In genomic region chr3:16800361-16800760, GRCh38 we compare ENCODE assay signal across 18 cellular contexts.
DNase-seq lines count a peak whose midpoint lies in the region; ATAC-seq and TF ChIP-seq lines count a peak whose summit lies in the region.
"Had no signal": no experiment of that assay in that cellular context is flagged by ENCODE, and none has a peak within 500 bp of the region (broad histone marks: within the 10 kb centered on the region; RNA-seq: fewer than 3 reads in every experiment).

No MANE protein-coding gene starts in this region.

- H3K27me3 Mint-ChIP-seq in activated naive CD8-positive, alpha-beta T cell treated with anti-CD3 and anti-CD28 coated beads for 36 hours = no peaks in the 10 kb centered on the region
- peaks cover 2% of the 10 kb centered on the region for H3K27me3 Mint-ChIP-seq in activated naive CD8-positive, alpha-beta T cell treated with anti-CD3 and anti-CD28 coated beads, Interleukin-2, amount 50 U/mL, for 24 hours
- H3K27me3 Mint-ChIP-seq in mesothelial cell of epicardium (ENCODE audit: low read depth) = no peaks in the 10 kb centered on the region

- peaks cover 35% of the 10 kb centered on the region for H3K4me1 Mint-ChIP-seq in activated naive CD8-positive, alpha-beta T cell treated with anti-CD3 and anti-CD28 coated beads for 36 hours
- H3K4me1 Mint-ChIP-seq in activated naive CD8-positive, alpha-beta T cell treated with anti-CD3 and anti-CD28 coated beads, Interleukin-2, amount 50 U/mL, for 24 hours = peaks cover 47% of the 10 kb centered on the region
- H3K4me1 Mint-ChIP-seq in mesothelial cell of epicardium = no peaks in the 10 kb centered on the region

- no peak for ATAC-seq in activated naive CD8-positive, alpha-beta T cell treated with anti-CD3 and anti-CD28 coated beads, Interleukin-2, amount 50 U/mL, for 24 hours
- ATAC-seq in HG03521 (IDR thresholded peaks at IDR 0.05; ENCODE audit: unreplicated experiment) (no peak), HG03342 (IDR thresholded peaks at IDR 0.05; ENCODE audit: unreplicated experiment) (no peak)
- ATAC-seq: foreskin keratinocyte, psoas muscle had no signal

- intact Hi-C loops in OCI-LY7 (cut with micrococcal nuclease; ENCODE audit: unreplicated experiment) = no loop called here

- peaks cover 37% of the 10 kb centered on the region for H3K4me1 ChIP-seq in OCI-LY7 (ENCODE audit: insufficient read depth, low read length, poor library complexity, severe bottlenecking)
- H3K4me1 ChIP-seq: foreskin keratinocyte had no signal

- H3K9me2 ChIP-seq in OCI-LY7 (ENCODE audit: insufficient read depth, low read length) = no peaks in the 10 kb centered on the region

- CTCF ChIA-PET in OCI-LY7 (lab: Charles Lee; ENCODE audit: unreplicated experiment) = no interaction called here

- no peak overlapping the region for H3K27ac ChIP-seq in OCI-LY7 (ENCODE audit: low read depth, low read length, poor library complexity, severe bottlenecking)
- H3K27ac ChIP-seq: foreskin keratinocyte, psoas muscle had no signal

- BruUV-seq in OCI-LY7 (replicated peaks; lab: Mats Ljungman, UMichigan) = no TSS peak

- H3K9me3 ChIP-seq in OCI-LY7 (ENCODE audit: low read length) = peaks cover 6% of the 10 kb centered on the region; the same call in 1 of the 2 replicates
- H3K9me3 ChIP-seq: psoas muscle had no signal

- no peak for TF ChIP-seq CTCF in OCI-LY7 (conservative IDR thresholded peaks at IDR 0.05; ENCODE audit: low read length)
- no peak for TF ChIP-seq CTCF in mesothelial cell of epicardium (IDR thresholded peaks at IDR 0.05; ENCODE audit: unreplicated experiment)

- H4K20me1 ChIP-seq in OCI-LY7 (ENCODE audit: insufficient read depth, low read length) = no peaks in the 10 kb centered on the region

- no peak for DNase-seq in activated naive CD8-positive, alpha-beta T cell treated with anti-CD3 and anti-CD28 coated beads for 36 hours
- DNase-seq in activated naive CD8-positive, alpha-beta T cell treated with anti-CD3 and anti-CD28 coated beads, Interleukin-2, amount 50 U/mL, for 24 hours = no peak
- no peak for DNase-seq in OCI-LY7 (ENCODE audit: low spot score)
- DNase-seq in fibroblast of gingiva (ENCODE audit: low read depth) = peak; percentile 7
- DNase-seq in DMS 273 (lab: John Stamatoyannopoulos, UW; ENCODE audit: unreplicated experiment) = no peak
- DNase-seq in mesothelial cell of epicardium (ENCODE audit: low spot score in 2 of 2, unreplicated experiment in 2 of 2) = no peak
- DNase-seq: ACHN; activated CD4-positive, alpha-beta T cell treated with anti-CD3 and anti-CD28 coated beads, Interleukin-2, amount 50 U/mL, for 4 hours; activated naive CD4-positive, alpha-beta T cell treated with anti-CD3 and anti-CD28 coated beads, Interleukin-2, amount 50 U/mL, for 16 hours; activated T-cell treated with anti-CD3 and anti-CD28 coated beads for 4 hours; foreskin keratinocyte; mesenchymal stem cell; NCI-H1092 treated with DMSO at 0.1 percent for 48 hours; NCI-H2081; NCI-H510A treated with DMSO at 0.1 percent for 48 hours; psoas muscle had no signal

- peak overlapping the region; percentile 76 for H3K27ac Mint-ChIP-seq in activated naive CD8-positive, alpha-beta T cell treated with anti-CD3 and anti-CD28 coated beads for 36 hours
- no peak overlapping the region for H3K27ac Mint-ChIP-seq in activated naive CD8-positive, alpha-beta T cell treated with anti-CD3 and anti-CD28 coated beads, Interleukin-2, amount 50 U/mL, for 24 hours
- H3K27ac Mint-ChIP-seq in mesothelial cell of epicardium = no peak overlapping the region

- no peak overlapping the region for H3K4me3 ChIP-seq in OCI-LY7 (ENCODE audit: low read depth, low read length, poor library complexity, severe bottlenecking)
- H3K4me3 ChIP-seq: psoas muscle had no signal

- H3K79me2 ChIP-seq in OCI-LY7 (ENCODE audit: insufficient read depth, low read depth, low read length) = no peaks in the 10 kb centered on the region

- POLR2A ChIA-PET in OCI-LY7 (lab: Charles Lee) = no interaction called here

- peaks cover 6% of the 10 kb centered on the region for H3K9me3 Mint-ChIP-seq in activated naive CD8-positive, alpha-beta T cell treated with anti-CD3 and anti-CD28 coated beads for 36 hours
- H3K9me3 Mint-ChIP-seq in activated naive CD8-positive, alpha-beta T cell treated with anti-CD3 and anti-CD28 coated beads, Interleukin-2, amount 50 U/mL, for 24 hours = peaks cover 4% of the 10 kb centered on the region
- H3K9me3 Mint-ChIP-seq in mesothelial cell of epicardium = peaks cover 7% of the 10 kb centered on the region

- H3K4me2 ChIP-seq in OCI-LY7 (ENCODE audit: low read length) = peak overlapping the region; percentile 51

- no peaks in the 10 kb centered on the region for H3K36me3 ChIP-seq in OCI-LY7 (ENCODE audit: insufficient read depth, low read length)

- no peak overlapping the region for H3K4me3 Mint-ChIP-seq in activated naive CD8-positive, alpha-beta T cell treated with anti-CD3 and anti-CD28 coated beads for 36 hours
- H3K4me3 Mint-ChIP-seq in activated naive CD8-positive, alpha-beta T cell treated with anti-CD3 and anti-CD28 coated beads, Interleukin-2, amount 50 U/mL, for 24 hours = no peak overlapping the region
- no peak overlapping the region for H3K4me3 Mint-ChIP-seq in mesothelial cell of epicardium

- H2AFZ ChIP-seq in OCI-LY7 (ENCODE audit: low read length) = no peak overlapping the region

- peaks cover 4% of the 10 kb centered on the region for H3K36me3 Mint-ChIP-seq in activated naive CD8-positive, alpha-beta T cell treated with anti-CD3 and anti-CD28 coated beads for 36 hours
- no peaks in the 10 kb centered on the region for H3K36me3 Mint-ChIP-seq in activated naive CD8-positive, alpha-beta T cell treated with anti-CD3 and anti-CD28 coated beads, Interleukin-2, amount 50 U/mL, for 24 hours (ENCODE audit: low read depth)
- no peaks in the 10 kb centered on the region for H3K36me3 Mint-ChIP-seq in mesothelial cell of epicardium
